19 cellular contexts compared by ENCODE assay signal in the genomic region with DNA sequence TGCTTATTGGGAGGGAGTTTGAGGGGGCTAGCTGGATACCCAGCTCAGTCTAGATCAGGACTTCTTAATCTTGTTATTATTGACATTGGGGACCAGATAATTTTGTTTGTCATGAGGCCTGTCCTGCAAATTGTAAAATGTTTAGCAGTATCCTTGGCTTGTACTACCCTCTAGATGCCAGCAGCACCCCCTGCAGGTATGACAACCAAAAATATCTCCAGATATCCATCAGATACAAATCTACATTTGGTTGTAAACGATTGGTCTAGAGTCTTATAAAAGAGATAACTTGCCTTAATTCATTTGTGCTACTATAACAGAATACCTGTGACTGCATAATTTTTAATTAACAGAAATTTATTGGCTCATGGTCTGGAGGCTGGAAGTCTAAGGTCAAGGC.
DNase-seq lines count a peak whose midpoint lies in the region; ATAC-seq and TF ChIP-seq lines count a peak whose summit lies in the region.
"Had no signal": no experiment of that assay in that cellular context is flagged by ENCODE, and none has a peak within 500 bp of the region (broad histone marks: within the 10 kb centered on the region; RNA-seq: fewer than 3 reads in every experiment).

No MANE protein-coding gene starts in this region.

- CTCF ChIA-PET in WTC11 (lab: Charles Lee), result no interaction called here

- no peak overlapping the region for H3K27ac Mint-ChIP-seq in GM23338
- H3K27ac Mint-ChIP-seq in WTC11, result no peak overlapping the region
- H3K27ac Mint-ChIP-seq: CD8-positive, alpha-beta T cell; IgD-negative memory B cell had no signal

- H4K20me1 ChIP-seq in GM23338 (replicated peaks; ENCODE audit: insufficient read depth), result no peaks in the 10 kb centered on the region
- H4K20me1 ChIP-seq: BLaER1 had no signal

- H3K27me3 Mint-ChIP-seq in GM23338 (ENCODE audit: insufficient read depth, low read depth, poor library complexity), result no peaks in the 10 kb centered on the region
- H3K27me3 Mint-ChIP-seq in WTC11 (ENCODE audit: low read depth), result no peaks in the 10 kb centered on the region; the same call in 1 of the 2 replicates
- H3K27me3 Mint-ChIP-seq: IgD-negative memory B cell had no signal

- H3K4me3 Mint-ChIP-seq in GM23338, result no peak overlapping the region
- H3K4me3 Mint-ChIP-seq in WTC11, result no peak overlapping the region
- H3K4me3 Mint-ChIP-seq: CD8-positive, alpha-beta T cell; IgD-negative memory B cell had no signal

- no peaks in the 10 kb centered on the region for H3K9me2 ChIP-seq in GM23338 (ENCODE audit: insufficient read depth)

- H3K9me3 Mint-ChIP-seq in GM23338 (no peaks in the 10 kb centered on the region; the same call in 2 of the 3 replicates), WTC11 (peaks cover 7% of the 10 kb centered on the region)

- H3K27ac ChIP-seq in C4-2B (no peak overlapping the region), GM23338 (ENCODE audit: low read depth) (no peak overlapping the region)
- H3K27ac ChIP-seq: A549, BLaER1 had no signal

- POLR2A ChIA-PET in WTC11 (lab: Charles Lee), result no interaction called here

- TF ChIP-seq CTCF in C4-2B (conservative IDR thresholded peaks at IDR 0.05), result 0 out of 2 replicates have a peak, but pooled peaks have one; percentile 9
- peak; percentile 45 to 58 for TF ChIP-seq CTCF in GM23338 (conservative IDR thresholded peaks at IDR 0.05; ENCODE audit: low read depth in 2 of 2)
- TF ChIP-seq CTCF in WTC11 (IDR thresholded peaks at IDR 0.05), result no peak

- H3K4me1 Mint-ChIP-seq in GM23338, result peaks cover 2% of the 10 kb centered on the region; the same call in 2 of the 3 replicates
- peaks cover 3% of the 10 kb centered on the region for H3K4me1 Mint-ChIP-seq in WTC11
- H3K4me1 Mint-ChIP-seq: IgD-negative memory B cell had no signal

- no peak overlapping the region for H3K4me2 ChIP-seq in GM23338
- H3K4me2 ChIP-seq: A549, BLaER1 had no signal

- ATAC-seq in GM23338 (no peak), WTC11 (0 out of 2 replicates have a peak, but pooled peaks have one; percentile 38), GM21576 (IDR thresholded peaks at IDR 0.05; ENCODE audit: unreplicated experiment) (no peak)
- ATAC-seq: A549; CD8-positive, alpha-beta T cell; HepG2 had no signal

- H2AFZ ChIP-seq in GM23338, result no peak overlapping the region

- no peak overlapping the region for H3K4me3 ChIP-seq in GM23338
- H3K4me3 ChIP-seq: A549, BLaER1 had no signal

- H3F3A ChIP-seq in GM23338 (replicated peaks; ENCODE audit: low read depth), result no peaks in the 10 kb centered on the region

- no peaks in the 10 kb centered on the region for H3K27me3 ChIP-seq in GM23338 (ENCODE audit: insufficient read depth)
- H3K27me3 ChIP-seq: BLaER1 had no signal

- H3K4me1 ChIP-seq in GM23338 (ENCODE audit: insufficient read depth), result no peaks in the 10 kb centered on the region
- H3K4me1 ChIP-seq: A549, BLaER1 had no signal

- H3K36me3 ChIP-seq in GM23338 (ENCODE audit: insufficient read depth), result no peaks in the 10 kb centered on the region
- H3K36me3 ChIP-seq: BLaER1 had no signal

- H3K79me2 ChIP-seq in GM23338 (replicated peaks; ENCODE audit: insufficient read depth), result no peaks in the 10 kb centered on the region

- H3K36me3 Mint-ChIP-seq in GM23338 (ENCODE audit: low read depth), result no peaks in the 10 kb centered on the region
- H3K36me3 Mint-ChIP-seq in WTC11, result no peaks in the 10 kb centered on the region
- H3K36me3 Mint-ChIP-seq: CD8-positive, alpha-beta T cell; IgD-negative memory B cell had no signal

- peak; percentile 22 for DNase-seq in GM23338 (ENCODE audit: low spot score)
- DNase-seq in WTC11 (ENCODE audit: low spot score), result peak; percentile 14
- DNase-seq in NCI-H1694 (lab: John Stamatoyannopoulos, UW), result no peak
- DNase-seq in H4 (ENCODE audit: low spot score), result no peak
- no peak for DNase-seq in superior temporal gyrus (ENCODE audit: extremely low spot score)
- DNase-seq: CD8-positive, alpha-beta T cell; DMS 273 treated with DMSO at 0.1 percent for 48 hours; DMS53; DND-41; EL; H7; Karpas-422; KBM-7 had no signal

TF ChIP-seq in GM23338, 12 proteins besides CTCF, POLR2A, EP300 and RAD21:
- no peak for TF ChIP-seq CREB1 (CRISPR knock-in tag; IDR thresholded peaks at IDR 0.05; ENCODE audit: low read depth)
- no peak for TF ChIP-seq ETS1 (IDR thresholded peaks at IDR 0.05)

TF ChIP-seq in WTC11, 78 proteins besides CTCF, POLR2A, EP300 and RAD21 (continues in another document):
- TF ChIP-seq ZBTB21 (CRISPR knock-in tag; IDR thresholded peaks at IDR 0.05; ENCODE audit: borderline replicate concordance), result no peak
- TF ChIP-seq USF2 (CRISPR knock-in tag; IDR thresholded peaks at IDR 0.05), result no peak
- TF ChIP-seq STAT6 (CRISPR knock-in tag; conservative IDR thresholded peaks at IDR 0.05; ENCODE audit: low read depth), result no peak
- TF ChIP-seq SMAD4 (CRISPR knock-in tag; IDR thresholded peaks at IDR 0.05), result no peak
- TF ChIP-seq TEAD1 (CRISPR knock-in tag; IDR thresholded peaks at IDR 0.05), result no peak
- no peak for TF ChIP-seq GABPB1 (CRISPR knock-in tag; IDR thresholded peaks at IDR 0.05)
- TF ChIP-seq ZNF281 (CRISPR knock-in tag; IDR thresholded peaks at IDR 0.05), result no peak
- no peak for TF ChIP-seq ZNF219 (CRISPR knock-in tag; IDR thresholded peaks at IDR 0.05; ENCODE audit: borderline replicate concordance)
- TF ChIP-seq, protein P1, sequence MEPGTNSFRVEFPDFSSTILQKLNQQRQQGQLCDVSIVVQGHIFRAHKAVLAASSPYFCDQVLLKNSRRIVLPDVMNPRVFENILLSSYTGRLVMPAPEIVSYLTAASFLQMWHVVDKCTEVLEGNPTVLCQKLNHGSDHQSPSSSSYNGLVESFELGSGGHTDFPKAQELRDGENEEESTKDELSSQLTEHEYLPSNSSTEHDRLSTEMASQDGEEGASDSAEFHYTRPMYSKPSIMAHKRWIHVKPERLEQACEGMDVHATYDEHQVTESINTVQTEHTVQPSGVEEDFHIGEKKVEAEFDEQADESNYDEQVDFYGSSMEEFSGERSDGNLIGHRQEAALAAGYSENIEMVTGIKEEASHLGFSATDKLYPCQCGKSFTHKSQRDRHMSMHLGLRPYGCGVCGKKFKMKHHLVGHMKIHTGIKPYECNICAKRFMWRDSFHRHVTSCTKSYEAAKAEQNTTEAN (CRISPR knock-in tag; IDR thresholded peaks at IDR 0.05), result no peak
- no peak for TF ChIP-seq NR3C1 (CRISPR knock-in tag; conservative IDR thresholded peaks at IDR 0.05; ENCODE audit: low read depth)
- TF ChIP-seq IRF2 (CRISPR knock-in tag; IDR thresholded peaks at IDR 0.05; ENCODE audit: borderline replicate concordance, low read depth), result no peak
- TF ChIP-seq ZNF121 (CRISPR knock-in tag; IDR thresholded peaks at IDR 0.05), result no peak

Comparison
In these comparisons a context has a peak if more than half of its experiments do, and no peak if none do; other contexts are left out.
1. DNase-seq: peak in GM23338 (single experiment) and WTC11 (single experiment); none in NCI-H1694 (single experiment), H4 (single experiment) and superior temporal gyrus (single experiment).